ENCODE assay signal across 8 cellular contexts in genomic region chr2:19901201-19901457, GRCh38. TPM values are rescaled to one million over a fixed set of nuclear protein-coding genes. Genes with fewer than 3 reads are reported as not detected.
DNase-seq lines count a peak whose midpoint lies in the region; ATAC-seq lines count a peak whose summit lies in the region.

No MANE protein-coding gene starts in this region.

- peaks cover 9% of the 10 kb centered on the region for H3K4me1 ChIP-seq in iPS-18a (ENCODE audit: control insufficient read depth, low read depth, low read length)

- no peak for DNase-seq in activated CD4-positive, alpha-beta T cell treated with anti-CD3 and anti-CD28 coated beads, Interleukin-2, amount 10 ng/mL, durations not matched to agents 7 days and 5 days
- no peak for DNase-seq in activated CD4-positive, alpha-beta T cell treated with anti-CD3 and anti-CD28 coated beads for 4 hours
- DNase-seq in activated naive CD4-positive, alpha-beta T cell treated with anti-CD3 and anti-CD28 coated beads, Interleukin-2, amount 50 U/mL, for 72 hours (ENCODE audit: low spot score in 2 of 2) = peak in 1 of 2 donors; percentile 19
- DNase-seq in NAMALWA (ENCODE audit: low spot score) (no peak), NCI-H510A (lab: John Stamatoyannopoulos, UW) (no peak)

- H3K4me3 ChIP-seq in iPS-18a (ENCODE audit: low read length) = peak overlapping the region; percentile 80

- H3K36me3 Mint-ChIP-seq in activated CD4-positive, alpha-beta T cell treated with anti-CD3 and anti-CD28 coated beads, Interleukin-2, amount 10 ng/mL, durations not matched to agents 7 days and 5 days (ENCODE audit: low read depth) = peaks cover 25% of the 10 kb centered on the region
- peaks cover 10 to 18% of the 10 kb centered on the region in 2 donors for H3K36me3 Mint-ChIP-seq in activated naive CD4-positive, alpha-beta T cell treated with anti-CD3 and anti-CD28 coated beads, Interleukin-2, amount 50 U/mL, for 72 hours
- H3K36me3 Mint-ChIP-seq in stimulated activated memory B cell treated with anti-CD40 and anti-IgM and Interleukin-4, amounts not matched to agents 10 μg/mL and 1 μg/mL and 100 μg/mL, for 72 hours = peaks cover 6% of the 10 kb centered on the region

- CTCF ChIA-PET in activated CD4-positive, alpha-beta T cell treated with anti-CD3 and anti-CD28 coated beads, Interleukin-2, amount 10 ng/mL, durations not matched to agents 7 days and 5 days (lab: Charles Lee) = interaction anchor here (1.2 kb wide), 1 partner anchor 14 kb away, joined by 3 read pairs; no protein-coding TSS in a partner anchor

- POLR2A ChIA-PET in activated CD4-positive, alpha-beta T cell treated with anti-CD3 and anti-CD28 coated beads, Interleukin-2, amount 10 ng/mL, durations not matched to agents 7 days and 5 days (lab: Charles Lee) = interaction anchor here (0.8 kb wide), 1 partner anchor 142 kb away, joined by 7 read pairs; no protein-coding TSS in a partner anchor

- H3K27me3 Mint-ChIP-seq in activated CD4-positive, alpha-beta T cell treated with anti-CD3 and anti-CD28 coated beads, Interleukin-2, amount 10 ng/mL, durations not matched to agents 7 days and 5 days = peaks cover 14% of the 10 kb centered on the region
- peaks cover 15% of the 10 kb centered on the region for H3K27me3 Mint-ChIP-seq in stimulated activated memory B cell treated with anti-CD40 and anti-IgM and Interleukin-4, amounts not matched to agents 10 μg/mL and 1 μg/mL and 100 μg/mL, for 72 hours

- no peaks in the 10 kb centered on the region for H3K36me3 ChIP-seq in iPS-18a (ENCODE audit: control insufficient read depth, low read depth, low read length)

- no peaks in the 10 kb centered on the region for H3K9me3 ChIP-seq in iPS-18a (ENCODE audit: control insufficient read depth, low read depth, low read length)

- peak; percentile 4 for ATAC-seq in HG03066 (IDR thresholded peaks at IDR 0.05; ENCODE audit: low read depth, unreplicated experiment)
- ATAC-seq in activated naive CD4-positive, alpha-beta T cell treated with anti-CD3 and anti-CD28 coated beads, Interleukin-2, amount 50 U/mL, for 72 hours = peak; percentile 3 to 6
- ATAC-seq in stimulated activated memory B cell treated with anti-CD40 and anti-IgM and Interleukin-4, amounts not matched to agents 10 μg/mL and 1 μg/mL and 100 μg/mL, for 72 hours = no peak

- peaks cover 4% of the 10 kb centered on the region for H3K9me3 Mint-ChIP-seq in activated CD4-positive, alpha-beta T cell treated with anti-CD3 and anti-CD28 coated beads, Interleukin-2, amount 10 ng/mL, durations not matched to agents 7 days and 5 days
- H3K9me3 Mint-ChIP-seq in activated naive CD4-positive, alpha-beta T cell treated with anti-CD3 and anti-CD28 coated beads, Interleukin-2, amount 50 U/mL, for 72 hours = peaks cover 0 to 7% of the 10 kb centered on the region in 2 donors
- peaks cover 5% of the 10 kb centered on the region for H3K9me3 Mint-ChIP-seq in stimulated activated memory B cell treated with anti-CD40 and anti-IgM and Interleukin-4, amounts not matched to agents 10 μg/mL and 1 μg/mL and 100 μg/mL, for 72 hours

- peak overlapping the region; percentile 95 for H3K9ac ChIP-seq in iPS-18a (ENCODE audit: low read length)

- peak overlapping the region; percentile 88 for H3K4me3 Mint-ChIP-seq in activated CD4-positive, alpha-beta T cell treated with anti-CD3 and anti-CD28 coated beads, Interleukin-2, amount 10 ng/mL, durations not matched to agents 7 days and 5 days
- peak overlapping the region; percentile 96 for H3K4me3 Mint-ChIP-seq in stimulated activated memory B cell treated with anti-CD40 and anti-IgM and Interleukin-4, amounts not matched to agents 10 μg/mL and 1 μg/mL and 100 μg/mL, for 72 hours

- H3K27me3 ChIP-seq in iPS-18a (ENCODE audit: control insufficient read depth, insufficient read depth, low read length) = no peaks in the 10 kb centered on the region

- H3K27ac Mint-ChIP-seq in activated CD4-positive, alpha-beta T cell treated with anti-CD3 and anti-CD28 coated beads, Interleukin-2, amount 10 ng/mL, durations not matched to agents 7 days and 5 days = peak overlapping the region; percentile 96
- H3K27ac Mint-ChIP-seq in activated naive CD4-positive, alpha-beta T cell treated with anti-CD3 and anti-CD28 coated beads, Interleukin-2, amount 50 U/mL, for 72 hours = peak overlapping the region; percentile 94 to 96
- H3K27ac Mint-ChIP-seq in stimulated activated memory B cell treated with anti-CD40 and anti-IgM and Interleukin-4, amounts not matched to agents 10 μg/mL and 1 μg/mL and 100 μg/mL, for 72 hours = peak overlapping the region; percentile 98

- H3K4me1 Mint-ChIP-seq in activated CD4-positive, alpha-beta T cell treated with anti-CD3 and anti-CD28 coated beads, Interleukin-2, amount 10 ng/mL, durations not matched to agents 7 days and 5 days = peaks cover 36% of the 10 kb centered on the region
- peaks cover 32% of the 10 kb centered on the region for H3K4me1 Mint-ChIP-seq in stimulated activated memory B cell treated with anti-CD40 and anti-IgM and Interleukin-4, amounts not matched to agents 10 μg/mL and 1 μg/mL and 100 μg/mL, for 72 hours

- peak overlapping the region; percentile 44 for H3K27ac ChIP-seq in iPS-18a (ENCODE audit: low read length)

RNA-seq across cellular contexts. Expression of gene TTC32, which starts 0.7 kb away (rescaled TPM):
- total RNA-seq in activated CD4-positive, alpha-beta T cell treated with anti-CD3 and anti-CD28 coated beads, Interleukin-2, amount 10 ng/mL, durations not matched to agents 7 days and 5 days = 10 to 100 TPM; 24.8 to 24.9 TPM
- total RNA-seq in activated naive CD4-positive, alpha-beta T cell treated with anti-CD3 and anti-CD28 coated beads, Interleukin-2, amount 50 U/mL, for 72 hours = 10 to 100 TPM; 16.1 to 18.9 TPM
